9 cellular contexts compared by ENCODE assay signal in genomic region chr12:51827925-51828818, GRCh38. TPM values are rescaled to one million over a fixed set of nuclear protein-coding genes. Genes with fewer than 3 reads are reported as not detected.
DNase-seq lines count a peak whose midpoint lies in the region; ATAC-seq and TF ChIP-seq lines count a peak whose summit lies in the region.
"Had no signal": no experiment of that assay in that cellular context is flagged by ENCODE, and none has a peak within 500 bp of the region (broad histone marks: within the 10 kb centered on the region; RNA-seq: fewer than 3 reads in every experiment).

No MANE protein-coding gene starts in this region.

- ATAC-seq in HG03565 (IDR thresholded peaks at IDR 0.05; ENCODE audit: unreplicated experiment), result no peak

- intact Hi-C loops in cardiac septum (cut with DNase I), result loop anchor here (10.0 kb wide), 1 partner anchor 47 kb away; no protein-coding TSS in a partner anchor

- no peaks in the 10 kb centered on the region for H3K36me3 Mint-ChIP-seq in glutamatergic neuron (ENCODE audit: unreplicated experiment)

- peaks cover 52% of the 10 kb centered on the region for H3K4me1 Mint-ChIP-seq in glutamatergic neuron (ENCODE audit: low read depth, unreplicated experiment)

- peak overlapping the region; percentile 18 for H3K4me3 Mint-ChIP-seq in glutamatergic neuron (ENCODE audit: unreplicated experiment)

- DNase-seq in DMS153 (lab: John Stamatoyannopoulos, UW) (peak; percentile 25), DMS153 treated with DMSO at 0.1 percent for 48 hours (lab: John Stamatoyannopoulos, UW; ENCODE audit: unreplicated experiment) (no peak), glutamatergic neuron (no peak), NCI-H2227 treated with DMSO at 0.1 percent for 48 hours (lab: John Stamatoyannopoulos, UW) (no peak), cardiac septum (ENCODE audit: low spot score) (no peak)
- DNase-seq in activated CD4-positive, alpha-beta T cell treated with anti-CD3 and anti-CD28 coated beads, Interleukin-2, amount 50 U/mL, for 24 hours (ENCODE audit: low read depth in 1 of 2, low spot score in 1 of 2), result peak; percentile 16 to 60
- DNase-seq in stimulated activated CD8-positive, alpha-beta memory T cell treated with anti-CD3 and anti-CD28 coated beads, Interleukin-2, amount 100 ng/mL, for 48 hours (ENCODE audit: low read depth in 2 of 2), result peak; percentile 48 to 53

- no peak overlapping the region for H3K27ac Mint-ChIP-seq in glutamatergic neuron (ENCODE audit: unreplicated experiment)

- TF ChIP-seq CTCF in glutamatergic neuron (IDR thresholded peaks at IDR 0.05; ENCODE audit: partially characterized antibody, unreplicated experiment), result no peak

- H3K27me3 Mint-ChIP-seq in glutamatergic neuron (ENCODE audit: unreplicated experiment), result peaks cover 11% of the 10 kb centered on the region

- H3K9me3 Mint-ChIP-seq in glutamatergic neuron (ENCODE audit: unreplicated experiment), result peaks cover 22% of the 10 kb centered on the region

RNA-seq across cellular contexts. Expression of gene FIGNL2, which starts 20.3 kb away (rescaled TPM):
- total RNA-seq in glutamatergic neuron (ENCODE audit: unreplicated experiment) (107 TPM), cardiac septum (0.32 TPM)
- total RNA-seq: RPMI7951 had no signal

RNA-seq across cellular contexts. Expression of gene ANKRD33, which starts 59.7 kb away (rescaled TPM):
- total RNA-seq in glutamatergic neuron (ENCODE audit: unreplicated experiment), result not detected
- not detected for total RNA-seq in cardiac septum
- total RNA-seq: RPMI7951 had no signal

Comparison
In these comparisons a context has a peak if more than half of its experiments do, and no peak if none do; other contexts are left out.
1. DNase-seq: peak in DMS153 (single experiment), activated CD4-positive, alpha-beta T cell treated with anti-CD3 and anti-CD28 coated beads, Interleukin-2, amount 50 U/mL, for 24 hours (2 of 2) and stimulated activated CD8-positive, alpha-beta memory T cell treated with anti-CD3 and anti-CD28 coated beads, Interleukin-2, amount 100 ng/mL, for 48 hours (2 of 2); none in DMS153 treated with DMSO at 0.1 percent for 48 hours (single experiment), glutamatergic neuron (single experiment), NCI-H2227 treated with DMSO at 0.1 percent for 48 hours (single experiment) and cardiac septum (single experiment).
2. RNA of gene FIGNL2, which starts 20.3 kb away (total RNA-seq): 107 TPM in glutamatergic neuron (single experiment); 0.32 TPM in cardiac septum (single experiment); every median in the first group is over 10 times any median in the second.